8 cellular contexts compared by ENCODE assay signal in the genomic region with DNA sequence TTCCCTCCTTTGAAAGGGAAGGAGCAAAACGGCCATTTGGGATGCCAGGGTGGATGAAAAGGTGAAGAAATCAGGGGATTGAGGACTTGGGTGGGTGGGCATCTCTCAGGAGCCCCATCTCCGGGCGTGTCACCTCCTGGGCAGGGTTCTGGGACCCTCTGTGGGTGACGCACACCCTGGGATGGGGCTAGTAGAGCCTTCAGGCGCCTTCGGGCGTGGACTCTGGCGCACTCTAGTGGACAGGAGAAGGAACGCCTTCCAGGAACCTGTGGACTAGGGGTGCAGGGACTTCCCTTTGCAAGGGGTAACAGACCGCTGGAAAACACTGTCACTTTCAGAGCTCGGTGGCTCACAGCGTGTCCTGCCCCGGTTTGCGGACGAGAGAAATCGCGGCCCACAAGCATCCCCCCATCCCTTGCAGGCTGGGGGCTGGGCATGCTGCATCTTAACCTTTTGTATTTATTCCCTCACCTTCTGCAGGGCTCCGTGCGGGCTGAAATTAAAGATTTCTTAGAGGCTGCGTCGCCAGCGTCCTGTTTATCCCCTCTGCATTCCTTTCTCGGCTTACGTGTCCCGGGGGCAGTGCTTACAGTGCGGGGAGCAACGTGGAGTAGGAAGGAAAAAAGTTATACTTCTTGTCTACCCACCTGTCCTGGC. TPM values are rescaled to one million over a fixed set of nuclear protein-coding genes. Genes with fewer than 3 reads are reported as not detected.
DNase-seq lines count a peak whose midpoint lies in the region; ATAC-seq, FAIRE-seq and TF ChIP-seq lines count a peak whose summit lies in the region.

No MANE protein-coding gene starts in this region.

- H3K79me2 ChIP-seq in DND-41 (ENCODE audit: insufficient read depth, low read length), result peaks cover 45% of the 10 kb centered on the region

- no peak overlapping the region for H2AFZ ChIP-seq in DND-41 (ENCODE audit: low read depth, low read length)

- H3K9me3 Mint-ChIP-seq in activated T-cell treated with anti-CD3 and anti-CD28 coated beads, Interleukin-2, amount 50 U/mL, for 72 hours, result peaks cover 2 to 4% of the 10 kb centered on the region in 2 donors

- peaks cover 16% of the 10 kb centered on the region; the same call in 1 of the 2 replicates for H4K20me1 ChIP-seq in DND-41 (ENCODE audit: insufficient read depth, low read length)

- H3K4me3 ChIP-seq in DND-41 (ENCODE audit: low read depth in 1 of 2, low read length in 2 of 2), result no peak overlapping the region
- no peak overlapping the region for H3K4me3 ChIP-seq in Jurkat, Clone E6-1 (ENCODE audit: low read length)
- H3K4me3 ChIP-seq in Panc1 (ENCODE audit: low read depth in 2 of 2, low read length in 2 of 2), result no peak overlapping the region
- H3K4me3 ChIP-seq in fibroblast of villous mesenchyme (ENCODE audit: low read depth, low read length), result no peak overlapping the region

- intact Hi-C loops in Panc1 (cut with micrococcal nuclease; ENCODE audit: unreplicated experiment), result loop anchor here (2.0 kb wide), 1 partner anchor 213 kb away; no protein-coding TSS in a partner anchor

- H3K36me3 ChIP-seq in DND-41 (ENCODE audit: insufficient read depth, low read length) (peaks cover 81% of the 10 kb centered on the region), Panc1 (ENCODE audit: control insufficient read depth, insufficient read depth, low read length) (no peaks in the 10 kb centered on the region)

- no peak overlapping the region for H3K27ac Mint-ChIP-seq in activated T-cell treated with anti-CD3 and anti-CD28 coated beads, Interleukin-2, amount 50 U/mL, for 72 hours

- TF ChIP-seq CTCF in DND-41 (IDR thresholded peaks at IDR 0.05; ENCODE audit: borderline replicate concordance, extremely low read depth, low read length, poor library complexity, severe bottlenecking), result peak; percentile 90
- peak; percentile 93 for TF ChIP-seq CTCF in Panc1 (IDR thresholded peaks at IDR 0.05)
- TF ChIP-seq CTCF in fibroblast of villous mesenchyme (IDR thresholded peaks at IDR 0.05; ENCODE audit: insufficient read depth, low read depth, low read length), result peak; percentile 99

- no peaks in the 10 kb centered on the region for H3K27me3 Mint-ChIP-seq in activated T-cell treated with anti-CD3 and anti-CD28 coated beads, Interleukin-2, amount 50 U/mL, for 72 hours (ENCODE audit: low read depth)

- H3K4me3 Mint-ChIP-seq in activated T-cell treated with anti-CD3 and anti-CD28 coated beads, Interleukin-2, amount 50 U/mL, for 72 hours, result no peak overlapping the region

- CTCF ChIA-PET in Panc1 (lab: Charles Lee), result interaction anchor here (0.7 kb wide), 1 partner anchor 17 kb away, joined by 6 read pairs; no protein-coding TSS in a partner anchor

- peaks cover 33% of the 10 kb centered on the region for H3K4me1 Mint-ChIP-seq in activated T-cell treated with anti-CD3 and anti-CD28 coated beads, Interleukin-2, amount 50 U/mL, for 72 hours (ENCODE audit: low read depth)

- no peak overlapping the region for H3K4me2 ChIP-seq in DND-41 (ENCODE audit: insufficient read depth, low read length)

- H3K36me3 Mint-ChIP-seq in activated T-cell treated with anti-CD3 and anti-CD28 coated beads, Interleukin-2, amount 50 U/mL, for 72 hours (ENCODE audit: insufficient read depth in 2 of 2), result peaks cover 19 to 23% of the 10 kb centered on the region in 2 donors

- H3K27ac ChIP-seq in DND-41 (ENCODE audit: low read length) (peak overlapping the region; percentile 46), Panc1 (ENCODE audit: low read length) (no peak overlapping the region)

- ATAC-seq in DND-41 (ENCODE audit: insufficient read depth, low read depth) (peak; percentile 72), Panc1 (peak; percentile 93), HG02623 (IDR thresholded peaks at IDR 0.05; ENCODE audit: unreplicated experiment) (no peak)
- ATAC-seq in activated T-cell treated with anti-CD3 and anti-CD28 coated beads, Interleukin-2, amount 50 U/mL, for 72 hours (replicated peaks in 1 of 2), result peak; percentile 88

- H3K4me1 ChIP-seq in DND-41 (ENCODE audit: insufficient read depth, low read length) (no peaks in the 10 kb centered on the region), Panc1 (ENCODE audit: control insufficient read depth, insufficient read depth, low read length) (no peaks in the 10 kb centered on the region; the same call in 1 of the 2 replicates)

- H3K9me3 ChIP-seq in DND-41 (ENCODE audit: insufficient read depth, low read length, severe bottlenecking) (no peaks in the 10 kb centered on the region), Panc1 (ENCODE audit: control insufficient read depth, insufficient read depth, low read depth, low read length) (no peaks in the 10 kb centered on the region)

- no TSS peak for BruUV-seq in Panc1 (replicated peaks; lab: Mats Ljungman, UMichigan)

- DNase-seq in DND-41 (peak; percentile 71), Panc1 (ENCODE audit: low read depth, low spot score) (no peak), fibroblast of villous mesenchyme (ENCODE audit: low read depth) (peak; percentile 58), nucleus accumbens (lab: John Stamatoyannopoulos, UW) (peak in 39 of 56 donors; percentile 1 to 62 (median 18)), urothelium cell line (ENCODE audit: low spot score) (peak; percentile 73)
- DNase-seq in Jurkat, Clone E6-1 (ENCODE audit: low read depth, low spot score), result peak; percentile 46
- DNase-seq in activated T-cell treated with anti-CD3 and anti-CD28 coated beads, Interleukin-2, amount 50 U/mL, for 72 hours, result peak; percentile 73 to 74

- no peak for FAIRE-seq in urothelium cell line (lab: Jason Lieb, UNC)

- H3K27me3 ChIP-seq in DND-41 (ENCODE audit: insufficient read depth, low read length, poor library complexity) (no peaks in the 10 kb centered on the region), Panc1 (ENCODE audit: control insufficient read depth, insufficient read depth, low read length) (no peaks in the 10 kb centered on the region)

- no peak overlapping the region for H3K9ac ChIP-seq in DND-41 (ENCODE audit: low read depth, low read length)

- in situ Hi-C loops in Panc1 (cut with HindIII; ENCODE audit: low pct_unique_long_range_greater_than_20kb, low sequenced_read_pairs), result no loop called here

- POLR2A ChIA-PET in Panc1 (lab: Charles Lee), result no interaction called here

RNA-seq across cellular contexts. Expression of a gene that starts 15.2 kb away (rescaled TPM):
- not detected for polyA plus RNA-seq in Jurkat, Clone E6-1 (2012; ENCODE audit: insufficient read depth, insufficient read length)
- 0.26 TPM for total RNA-seq in Panc1 (2021; ENCODE audit: unreplicated experiment)
- polyA plus RNA-seq in Panc1 (2012; ENCODE audit: insufficient read length), result not detected
- 10 to 100 TPM; 41.1 to 43.4 TPM for total RNA-seq in activated T-cell treated with anti-CD3 and anti-CD28 coated beads, Interleukin-2, amount 50 U/mL, for 72 hours
- total RNA-seq in fibroblast of villous mesenchyme, result not detected in 2 replicates

RNA-seq across cellular contexts. Expression of a gene that starts 22.4 kb away (rescaled TPM):
- polyA plus RNA-seq in Jurkat, Clone E6-1 (2012; ENCODE audit: insufficient read depth, insufficient read length), result 65.8 TPM
- total RNA-seq in Panc1 (2021; ENCODE audit: unreplicated experiment) (132 TPM), fibroblast of villous mesenchyme (52.7 and 55.1 TPM in 2 replicates)
- 171 TPM for polyA plus RNA-seq in Panc1 (2012; ENCODE audit: insufficient read length)
- total RNA-seq in activated T-cell treated with anti-CD3 and anti-CD28 coated beads, Interleukin-2, amount 50 U/mL, for 72 hours, result 10 to 100 TPM; 35.0 to 38.7 TPM

RNA-seq across cellular contexts. Expression of a gene that starts 27.5 kb away (rescaled TPM):
- polyA plus RNA-seq in Jurkat, Clone E6-1 (2012; ENCODE audit: insufficient read depth, insufficient read length), result 53.0 TPM
- total RNA-seq in Panc1 (2021; ENCODE audit: unreplicated experiment) (6.2 TPM), fibroblast of villous mesenchyme (under 0.01 and 0.32 TPM in 2 replicates)
- 8.4 TPM for polyA plus RNA-seq in Panc1 (2012; ENCODE audit: insufficient read length)
- 10 to 100 TPM; 32.8 to 66.5 TPM for total RNA-seq in activated T-cell treated with anti-CD3 and anti-CD28 coated beads, Interleukin-2, amount 50 U/mL, for 72 hours

Comparison
In these comparisons a context has a peak if more than half of its experiments do, and no peak if none do; other contexts are left out.
1. RNA of a gene that starts 15.2 kb away (total RNA-seq): 41.1 to 43.4 TPM in activated T-cell treated with anti-CD3 and anti-CD28 coated beads, Interleukin-2, amount 50 U/mL, for 72 hours; 0.26 TPM in Panc1 (single experiment) and not detected in fibroblast of villous mesenchyme; every median in the first group is over 10 times any median in the second.
2. Peak in every context shown above with its lines, with median percentiles within 50 percentile points of each other: CTCF ChIP-seq.